ENCODE assay signal across 10 cellular contexts in genomic region chr4:15451866-15452765, GRCh38. TPM values are rescaled to one million over a fixed set of nuclear protein-coding genes. Genes with fewer than 3 reads are reported as not detected.
DNase-seq lines count a peak whose midpoint lies in the region; ATAC-seq and TF ChIP-seq lines count a peak whose summit lies in the region.
"Had no signal": no experiment of that assay in that cellular context is flagged by ENCODE, and none has a peak within 500 bp of the region (broad histone marks: within the 10 kb centered on the region; RNA-seq: fewer than 3 reads in every experiment).

No MANE protein-coding gene starts in this region.

- H3K27ac ChIP-seq in SJCRH30, result peak overlapping the region; percentile 70

- no peak overlapping the region for H3K27ac Mint-ChIP-seq in endothelial cell (ENCODE audit: unreplicated experiment)

- H3K9me3 ChIP-seq in SJCRH30 (replicated peaks), result 0 out of 2 replicates have a peak, but pooled peaks cover 3% of the 10 kb centered on the region

- no peaks in the 10 kb centered on the region for H3K36me3 Mint-ChIP-seq in endothelial cell (ENCODE audit: low read depth, unreplicated experiment)

- no peaks in the 10 kb centered on the region for H3K9me3 Mint-ChIP-seq in endothelial cell (ENCODE audit: unreplicated experiment)

- peaks cover 7% of the 10 kb centered on the region for H3K27me3 Mint-ChIP-seq in endothelial cell (ENCODE audit: unreplicated experiment)

- H3K4me3 ChIP-seq in SJCRH30 (no peak overlapping the region), fibroblast of the aortic adventitia (ENCODE audit: low read depth, low read length) (no peak overlapping the region)

- no peak for TF ChIP-seq CTCF in fibroblast of the aortic adventitia (IDR thresholded peaks at IDR 0.05; ENCODE audit: insufficient read depth, low read length)
- TF ChIP-seq CTCF in endothelial cell (IDR thresholded peaks at IDR 0.05; ENCODE audit: unreplicated experiment), result no peak

- DNase-seq in COLO829 (ENCODE audit: low spot score), result peak; percentile 22
- DNase-seq in SJCRH30, result peak; percentile 58 to 60
- DNase-seq in fibroblast of the aortic adventitia (ENCODE audit: low read depth), result peak; percentile 96
- DNase-seq in renal cortical epithelial cell (ENCODE audit: low read depth), result peak; percentile 87
- no peak for DNase-seq in activated CD8-positive, alpha-beta memory T cell treated with anti-CD3 and anti-CD28 coated beads, Interleukin-2, amount 50 U/mL, for 48 hours
- DNase-seq in endothelial cell (ENCODE audit: low spot score), result no peak
- no peak for DNase-seq in hypothalamus (lab: John Stamatoyannopoulos, UW)
- DNase-seq: activated T-cell treated with anti-CD3 and anti-CD28 coated beads, Interleukin-2, amount 50 U/mL, for 1 hour had no signal

- H3K4me1 ChIP-seq in SJCRH30, result peaks cover 30% of the 10 kb centered on the region

- no peaks in the 10 kb centered on the region for H3K27me3 ChIP-seq in SJCRH30

- no peak overlapping the region for H3K4me3 Mint-ChIP-seq in endothelial cell (ENCODE audit: unreplicated experiment)

- no peaks in the 10 kb centered on the region for H3K36me3 ChIP-seq in SJCRH30

- peaks cover 17% of the 10 kb centered on the region for H3K4me1 Mint-ChIP-seq in endothelial cell (ENCODE audit: unreplicated experiment)

- no peak for ATAC-seq in HG02759 (IDR thresholded peaks at IDR 0.05; ENCODE audit: unreplicated experiment)

RNA-seq across cellular contexts. Expression of gene CC2D2A, which starts 17.6 kb away (rescaled TPM):
- total RNA-seq in SJCRH30 (2014; rRNA removed; shearing (Covaris generic)), result 9.0 and 10.1 TPM in 2 replicates
- 41.0 and 52.9 TPM in 2 replicates for total RNA-seq in fibroblast of the aortic adventitia (ENCODE audit: low replicate concordance)
- 7.8 and 22.3 TPM in 2 replicates for total RNA-seq in renal cortical epithelial cell
- 43.0 TPM for total RNA-seq in endothelial cell (ENCODE audit: unreplicated experiment)
- total RNA-seq: OCI-LY7 had no signal

RNA-seq across cellular contexts. Expression of gene C1QTNF7, which starts 24.3 kb away (rescaled TPM):
- not detected in 2 replicates for total RNA-seq in SJCRH30 (2014; rRNA removed; shearing (Covaris generic))
- total RNA-seq in fibroblast of the aortic adventitia (ENCODE audit: low replicate concordance) (0.18 and 11.8 TPM in 2 replicates), renal cortical epithelial cell (not detected in 2 replicates), endothelial cell (ENCODE audit: unreplicated experiment) (not detected)
- total RNA-seq: OCI-LY7 had no signal

Comparison
In these comparisons a context has a peak if more than half of its experiments do, and no peak if none do; other contexts are left out.
1. DNase-seq: peak in COLO829 (single experiment), SJCRH30 (2 of 2), fibroblast of the aortic adventitia (single experiment) and renal cortical epithelial cell (single experiment); none in activated CD8-positive, alpha-beta memory T cell treated with anti-CD3 and anti-CD28 coated beads, Interleukin-2, amount 50 U/mL, for 48 hours (single experiment), endothelial cell (single experiment) and hypothalamus (0 of 51).